In the genomic region with DNA sequence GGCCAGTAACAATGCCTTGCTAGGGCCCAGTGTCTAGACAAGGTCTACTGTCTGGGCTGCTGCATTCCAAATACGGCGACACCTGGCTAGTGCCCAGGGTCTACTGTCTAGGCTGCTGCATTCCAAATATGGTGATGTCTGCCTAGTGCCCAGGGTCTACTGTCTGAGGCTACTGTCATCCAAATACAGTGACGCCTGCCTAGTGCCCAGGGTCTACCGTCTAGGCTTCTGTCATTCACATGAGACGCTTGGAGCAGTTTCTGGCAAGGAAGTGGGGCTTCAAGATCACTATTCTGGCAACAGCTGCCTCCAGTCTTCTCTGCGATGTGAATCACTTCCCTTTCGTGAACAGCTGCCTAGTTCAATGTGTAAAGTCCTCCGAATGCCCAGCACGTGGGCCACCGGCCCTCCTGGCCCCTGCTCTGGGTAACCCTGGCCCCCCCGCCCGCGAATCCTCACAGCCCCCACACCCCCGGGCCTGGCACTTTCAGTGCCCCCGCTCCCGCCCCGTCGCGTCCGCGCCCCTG, we compare ENCODE assay signal across 8 cellular contexts. TPM values are rescaled to one million over a fixed set of nuclear protein-coding genes. Genes with fewer than 3 reads are reported as not detected.
DNase-seq lines count a peak whose midpoint lies in the region; ATAC-seq and TF ChIP-seq lines count a peak whose summit lies in the region.

No MANE protein-coding gene starts in this region.

- no peaks in the 10 kb centered on the region for H3K9me3 Mint-ChIP-seq in brain
- no peaks in the 10 kb centered on the region for H3K9me3 Mint-ChIP-seq in stimulated activated naive B cell treated with anti-CD40 and anti-IgM and Interleukin-4, amounts not matched to agents 10 μg/mL and 1 μg/mL and 100 μg/mL, for 72 hours

- H3K27ac Mint-ChIP-seq in brain: peak overlapping the region; percentile 88 to 96 (median 94)
- peak overlapping the region; percentile 98 for H3K27ac Mint-ChIP-seq in stimulated activated naive B cell treated with anti-CD40 and anti-IgM and Interleukin-4, amounts not matched to agents 10 μg/mL and 1 μg/mL and 100 μg/mL, for 72 hours

- H3K27me3 Mint-ChIP-seq in brain: peaks cover 8% of the 10 kb centered on the region
- no peaks in the 10 kb centered on the region for H3K27me3 Mint-ChIP-seq in stimulated activated naive B cell treated with anti-CD40 and anti-IgM and Interleukin-4, amounts not matched to agents 10 μg/mL and 1 μg/mL and 100 μg/mL, for 72 hours

- H3K36me3 Mint-ChIP-seq in brain: no peaks in the 10 kb centered on the region
- H3K36me3 Mint-ChIP-seq in stimulated activated naive B cell treated with anti-CD40 and anti-IgM and Interleukin-4, amounts not matched to agents 10 μg/mL and 1 μg/mL and 100 μg/mL, for 72 hours: peaks cover 5 to 12% of the 10 kb centered on the region in 2 donors

- peak overlapping the region; percentile 93 to 97 (median 95) for H3K4me3 Mint-ChIP-seq in brain
- H3K4me3 Mint-ChIP-seq in stimulated activated naive B cell treated with anti-CD40 and anti-IgM and Interleukin-4, amounts not matched to agents 10 μg/mL and 1 μg/mL and 100 μg/mL, for 72 hours: peak overlapping the region; percentile 98 to 100

- DNase-seq in stimulated activated naive CD4-positive, alpha-beta T cell treated with Interleukin-2 at 50 U/mL for 16 hours (lab: John Stamatoyannopoulos, UW): peak; percentile 53
- DNase-seq in stimulated activated naive CD4-positive, alpha-beta T cell (lab: John Stamatoyannopoulos, UW): no peak
- DNase-seq in NCI-H146 treated with DMSO at 0.1 percent for 48 hours (lab: John Stamatoyannopoulos, UW; ENCODE audit: unreplicated experiment): peak; percentile 38
- peak; percentile 79 for DNase-seq in islet precursor cell
- peak; percentile 28 for DNase-seq in stimulated activated naive B cell treated with anti-CD40 and anti-IgM and Interleukin-4, amounts not matched to agents 10 μg/mL and 1 μg/mL and 100 μg/mL, for 72 hours
- no peak for DNase-seq in ureter (ENCODE audit: low spot score)

- peak; percentile 51 for ATAC-seq in HG02798 (IDR thresholded peaks at IDR 0.05; ENCODE audit: poor library complexity, unreplicated experiment)
- ATAC-seq in stimulated activated naive B cell treated with anti-CD40 and anti-IgM and Interleukin-4, amounts not matched to agents 10 μg/mL and 1 μg/mL and 100 μg/mL, for 72 hours (replicated peaks): peak; percentile 73 to 76

- no peak for TF ChIP-seq CTCF in brain (conservative IDR thresholded peaks at IDR 0.05)

- H3K4me1 Mint-ChIP-seq in brain: peaks cover 29% of the 10 kb centered on the region
- H3K4me1 Mint-ChIP-seq in stimulated activated naive B cell treated with anti-CD40 and anti-IgM and Interleukin-4, amounts not matched to agents 10 μg/mL and 1 μg/mL and 100 μg/mL, for 72 hours: peaks cover 21 to 37% of the 10 kb centered on the region in 2 donors

RNA-seq across cellular contexts. Expression of gene ACOX3, which starts 12.7 kb away (rescaled TPM):
- 15.2 TPM for polyA plus RNA-seq in brain (ENCODE audit: insufficient read depth, low read depth, low replicate concordance)
- 49.5 TPM for total RNA-seq in ureter

RNA-seq across cellular contexts. Expression of gene TRMT44, which starts 12.8 kb away (rescaled TPM):
- 6.3 TPM for polyA plus RNA-seq in brain (ENCODE audit: insufficient read depth, low read depth, low replicate concordance)
- total RNA-seq in ureter: 29.5 TPM

Comparison
In these comparisons a context has a peak if more than half of its experiments do, and no peak if none do; other contexts are left out.
1. DNase-seq: peak in stimulated activated naive CD4-positive, alpha-beta T cell treated with Interleukin-2 at 50 U/mL for 16 hours (single experiment), NCI-H146 treated with DMSO at 0.1 percent for 48 hours (single experiment), islet precursor cell (single experiment) and stimulated activated naive B cell treated with anti-CD40 and anti-IgM and Interleukin-4, amounts not matched to agents 10 μg/mL and 1 μg/mL and 100 μg/mL, for 72 hours (single experiment); none in stimulated activated naive CD4-positive, alpha-beta T cell (0 of 6) and ureter (single experiment).